In genomic region chr5:17252543-17252942, GRCh38 we compare ENCODE assay signal across 19 cellular contexts. TPM values are rescaled to one million over a fixed set of nuclear protein-coding genes. Genes with fewer than 3 reads are reported as not detected.
A peak's percentile ranks its signal among the peaks of the same experiment; 100 is the strongest.
DNase-seq lines count a peak whose midpoint lies in the region; ATAC-seq, FAIRE-seq and TF ChIP-seq lines count a peak whose summit lies in the region.
"Had no signal": no experiment of that assay in that cellular context is flagged by ENCODE, and none has a peak within 500 bp of the region (broad histone marks: within the 10 kb centered on the region; RNA-seq: fewer than 3 reads in every experiment).

No MANE protein-coding gene starts in this region.

- peak overlapping the region; percentile 79; the same call in 1 of the 2 replicates for H3K18ac ChIP-seq in IMR-90 (ENCODE audit: low read depth, low read length)

- peaks cover 31 to 75% of the 10 kb centered on the region in 2 experiments for H3K79me1 ChIP-seq in IMR-90 (ENCODE audit: low read depth in 1 of 2, low read length in 2 of 2)

- no peak for TF ChIP-seq POLR2A in A549 (IDR thresholded peaks at IDR 0.05; ENCODE audit: low read length)
- TF ChIP-seq POLR2A in IMR-90 (IDR thresholded peaks at IDR 0.05; ENCODE audit: low read depth, low read length): no peak
- no peak for TF ChIP-seq POLR2A in transverse colon (IDR thresholded peaks at IDR 0.05)

- peak overlapping the region in 1 of 2 experiments; percentile 27; a peak in 1 of 4 replicates for H4K8ac ChIP-seq in IMR-90 (ENCODE audit: low read depth in 2 of 2, low read length in 2 of 2)

- TF ChIP-seq EP300 in A549 (IDR thresholded peaks at IDR 0.05): no peak
- TF ChIP-seq EP300 in transverse colon (IDR thresholded peaks at IDR 0.05; ENCODE audit: low read depth): no peak

- H2BK5ac ChIP-seq in IMR-90 (ENCODE audit: low read depth, low read length, poor library complexity, severe bottlenecking): peak overlapping the region; percentile 79

- H3K27ac ChIP-seq in A549 (peak overlapping the region; percentile 61 to 79), IMR-90 (ENCODE audit: insufficient read depth, low read length) (no peak overlapping the region), brain microvascular endothelial cell (peak overlapping the region; percentile 50), lung (ENCODE audit: low read depth in 1 of 2, low read length in 1 of 2) (no peak overlapping the region), transverse colon (no peak overlapping the region)
- H3K27ac ChIP-seq: thoracic aorta, WERI-Rb-1 had no signal

- H3K36me3 ChIP-seq in IMR-90 (ENCODE audit: control insufficient read depth, insufficient read depth, low read length): peaks cover 13% of the 10 kb centered on the region
- peaks cover 6% of the 10 kb centered on the region for H3K36me3 ChIP-seq in brain microvascular endothelial cell (replicated peaks)
- no peaks in the 10 kb centered on the region for H3K36me3 ChIP-seq in lung (ENCODE audit: control insufficient read depth in 2 of 2, insufficient read depth in 2 of 2, low read length in 2 of 2)
- no peaks in the 10 kb centered on the region for H3K36me3 ChIP-seq in transverse colon
- H3K36me3 ChIP-seq: thoracic aorta, WERI-Rb-1 had no signal

- peaks cover 69% of the 10 kb centered on the region for H4K20me1 ChIP-seq in IMR-90 (ENCODE audit: insufficient read depth, low read length)

- BruUV-seq in IMR-90 (replicated peaks; lab: Mats Ljungman, UMichigan): no TSS peak

- no peak overlapping the region for H3K56ac ChIP-seq in IMR-90 (ENCODE audit: extremely low read depth, insufficient read depth, low read length)

- H3K9me1 ChIP-seq in IMR-90 (ENCODE audit: insufficient read depth, low read length): peaks cover 27% of the 10 kb centered on the region

- peak overlapping the region; percentile 79 for H3K14ac ChIP-seq in IMR-90 (replicated peaks; ENCODE audit: low read depth, low read length)

- peak overlapping the region; percentile 72; the same call in 1 of the 2 replicates for H2AK5ac ChIP-seq in IMR-90 (ENCODE audit: low read depth, low read length)

- peak overlapping the region; percentile 39 for H4K91ac ChIP-seq in IMR-90 (ENCODE audit: insufficient read depth, low read depth, low read length)

- CTCF ChIA-PET in A549 (lab: Yijun Ruan, JAX): interaction anchor here (1.1 to 3.0 kb wide), 3 partner anchors 36 to 1063 kb away, joined by 3 to 15 read pairs (median 4); no protein-coding TSS in a partner anchor
- CTCF ChIA-PET in IMR-90 (lab: Yijun Ruan, JAX): no interaction called here

- no peak overlapping the region for H2AFZ ChIP-seq in IMR-90 (replicated peaks; ENCODE audit: low read length, poor library complexity)

- intact Hi-C loops in IMR-90 (cut with micrococcal nuclease): loop anchor here (10.0 kb wide), 1 partner anchor 862 kb away; no protein-coding TSS in a partner anchor
- intact Hi-C loops in transverse colon (cut with DNase I; ENCODE audit: low total_unique reads): no loop called here

- H2BK20ac ChIP-seq in IMR-90 (ENCODE audit: low read depth, low read length): peak overlapping the region; percentile 49

- POLR2A ChIA-PET in A549 (lab: Yijun Ruan, JAX) (interaction anchor here (1.0 to 1.5 kb wide), 2 partner anchors 14 to 20 kb away, joined by 3 read pairs; no protein-coding TSS in a partner anchor), IMR-90 (lab: Charles Lee; ENCODE audit: unreplicated experiment) (no interaction called here)

- dilution Hi-C loops in IMR-90 (cut with HindIII; ENCODE audit: low sequenced_read_pairs, unreplicated experiment): no loop called here

- TF ChIP-seq CTCF in A549 (IDR thresholded peaks at IDR 0.05) (no peak), IMR-90 (conservative IDR thresholded peaks at IDR 0.05; ENCODE audit: low read depth, low read length) (no peak), brain microvascular endothelial cell (IDR thresholded peaks at IDR 0.05; ENCODE audit: low read depth, low read length, missing control alignments) (no peak), lung (IDR thresholded peaks at IDR 0.05; ENCODE audit: control extremely low read depth, extremely low read depth) (no peak), transverse colon (IDR thresholded peaks at IDR 0.05) (no peak)

- H2BK15ac ChIP-seq in IMR-90 (ENCODE audit: low read depth, low read length): 0 out of 3 replicates have a peak overlapping the region, but pooled peaks have one; percentile 18

- H3K4ac ChIP-seq in IMR-90 (ENCODE audit: low read depth, low read length): peak overlapping the region; percentile 67

- no peak for TF ChIP-seq RAD21 in A549 (conservative IDR thresholded peaks at IDR 0.05 in 1 of 2, IDR thresholded peaks at IDR 0.05 in 1 of 2)
- no peak for TF ChIP-seq RAD21 in IMR-90 (IDR thresholded peaks at IDR 0.05; ENCODE audit: low read length)

- no peak overlapping the region for H3K9ac ChIP-seq in IMR-90 (ENCODE audit: low read depth, low read length)

- no peak for ATAC-seq in A549
- ATAC-seq in IMR-90 (ENCODE audit: low read depth): no peak
- ATAC-seq in lung (ENCODE audit: insufficient read depth, low FRiP score): peak; percentile 14
- ATAC-seq in HG03520 (IDR thresholded peaks at IDR 0.05; ENCODE audit: unreplicated experiment): no peak
- ATAC-seq: effector memory CD8-positive, alpha-beta T cell; Right ventricle myocardium inferior had no signal

- H3K9me3 ChIP-seq in A549: no peaks in the 10 kb centered on the region
- H3K9me3 ChIP-seq in IMR-90 (ENCODE audit: control insufficient read depth, insufficient read depth, low read length): no peaks in the 10 kb centered on the region
- no peaks in the 10 kb centered on the region for H3K9me3 ChIP-seq in lung (ENCODE audit: control insufficient read depth in 2 of 2, insufficient read depth in 1 of 2, low read length in 1 of 2)
- H3K9me3 ChIP-seq in transverse colon: no peaks in the 10 kb centered on the region
- H3K9me3 ChIP-seq: thoracic aorta had no signal

- no peak overlapping the region for H2AK9ac ChIP-seq in IMR-90 (replicated peaks; ENCODE audit: low read depth, low read length, poor library complexity)

- H3K4me1 ChIP-seq in A549 (peaks cover 98% of the 10 kb centered on the region), IMR-90 (ENCODE audit: control insufficient read depth, insufficient read depth, low read length) (peaks cover 28% of the 10 kb centered on the region), lung (ENCODE audit: control insufficient read depth in 2 of 2, insufficient read depth in 2 of 2, low read length in 2 of 2) (peaks cover 0 to 4% of the 10 kb centered on the region in 2 donors), transverse colon (peaks cover 0 to 14% (median 4%) of the 10 kb centered on the region in 4 donors)

- no peak overlapping the region for H4K5ac ChIP-seq in IMR-90 (ENCODE audit: low read depth, low read length)

- no peak for FAIRE-seq in A549 (lab: Jason Lieb, UNC)
- FAIRE-seq: A204.1, islet of Langerhans had no signal

- peak overlapping the region; percentile 74; the same call in 1 of the 2 replicates for H3K23ac ChIP-seq in IMR-90 (ENCODE audit: low read depth, low read length)

- 39% methylated on average over 1 of the region's 1 CpG for WGBS in A549 (ENCODE audit: missing lambda C conversion rate)
- no CpG with 5 or more reads among the region's 1 CpG for WGBS in IMR-90 (ENCODE audit: extremely low coverage in 2 of 2, insufficient read length in 1 of 2), 2 experiments
- 41 to 56% methylated on average over 1 of the region's 1 CpG for WGBS in lung, 2 donors
- 88 to 100% methylated on average over 1 of the region's 1 CpG for WGBS in transverse colon (ENCODE audit: low coverage in 1 of 2), 2 donors

- H2BK120ac ChIP-seq in IMR-90 (ENCODE audit: low read depth, low read length): peak overlapping the region; percentile 67

- DNase-seq in A549 (ENCODE audit: low read depth in 1 of 2, low spot score in 1 of 2) (no peak), IMR-90 (peak; percentile 42), brain microvascular endothelial cell (no peak), lung (ENCODE audit: low spot score) (no peak), SHP77 (lab: John Stamatoyannopoulos, UW) (no peak), anterior cingulate cortex (lab: John Stamatoyannopoulos, UW) (no peak), transverse colon (no peak)
- DNase-seq: activated T-cell treated with anti-CD3 and anti-CD28 coated beads, Interleukin-2, amount 50 U/mL, for 48 hours; effector memory CD8-positive, alpha-beta T cell; NCI-H1694 treated with DMSO at 0.1 percent for 48 hours; NCI-H345; nephron progenitor cell; NK-92 treated with Interleukin-12 subunit alpha and Interleukin-12 subunit beta, amount 100 ng/mL, for 24 hours; WERI-Rb-1 had no signal

- H3K4me3 ChIP-seq in A549 (no peak overlapping the region), IMR-90 (ENCODE audit: insufficient read depth, low read depth, low read length) (no peak overlapping the region), brain microvascular endothelial cell (ENCODE audit: low read depth, low read length) (no peak overlapping the region), lung (no peak overlapping the region), transverse colon (no peak overlapping the region)
- H3K4me3 ChIP-seq: thoracic aorta had no signal

- H3K4me2 ChIP-seq in A549: peak overlapping the region; percentile 65
- H3K4me2 ChIP-seq in IMR-90 (ENCODE audit: low read depth, low read length): peak overlapping the region; percentile 66

- in situ Hi-C loops in IMR-90 (cut with MboI; ENCODE audit: low sequenced_read_pairs) (no loop called here), brain microvascular endothelial cell (cut with HindIII; ENCODE audit: low pct_ligation_motif_present, low sequenced_read_pairs) (no loop called here), transverse colon (cut with MboI; ENCODE audit: low pct_ligation_motif_present in 1 of 4, low pct_unique_long_range_greater_than_20kb in 1 of 4, low sequenced_read_pairs in 3 of 4) (no loop called here)

- H3K27me3 ChIP-seq in IMR-90 (ENCODE audit: control insufficient read depth, insufficient read depth, low read length) (no peaks in the 10 kb centered on the region), brain microvascular endothelial cell (replicated peaks) (no peaks in the 10 kb centered on the region), lung (ENCODE audit: control insufficient read depth, insufficient read depth) (no peaks in the 10 kb centered on the region), transverse colon (no peaks in the 10 kb centered on the region)

TF ChIP-seq in IMR-90, 13 proteins besides CTCF, POLR2A, EP300 and RAD21 (continues in another document):
- no peak for TF ChIP-seq MXI1 (IDR thresholded peaks at IDR 0.05; ENCODE audit: borderline replicate concordance, low read depth, low read length)

RNA-seq across cellular contexts. Expression of gene BASP1, which starts 35.1 kb away (rescaled TPM):
- polyA plus RNA-seq in A549 (2011; rRNA removed): 369 and 454 TPM in 2 replicates
- 308 and 386 TPM in 2 replicates for polyA plus RNA-seq in A549 (2012; cell fraction: cytosol; rRNA removed)
- 121 and 135 TPM in 2 replicates for polyA plus RNA-seq in A549 (2012; cell fraction: nucleus; rRNA removed)
- 381 to 414 TPM (median 391 TPM) in 3 replicates for polyA plus RNA-seq in A549 (2017; fragmentation: RNase III; extraction: RNeasy Plus Mini Kit Qiagen cat#74134 plus additional on column Dnase treatment)
- polyA minus RNA-seq in A549 (2011; rRNA and poly(A)+ RNA removed): 48.8 and 53.9 TPM in 2 replicates
- total RNA-seq in IMR-90 (2012; rRNA removed): 39.6 and 70.5 TPM in 2 replicates
- polyA plus RNA-seq in IMR-90 (2012; rRNA removed): 103 and 121 TPM in 2 replicates
- polyA plus RNA-seq in IMR-90 (2012; cell fraction: cytosol; rRNA removed): 112 and 166 TPM in 2 replicates
- polyA plus RNA-seq in IMR-90 (2012; cell fraction: nucleus; rRNA removed; ENCODE audit: low replicate concordance): 48.2 and 69.4 TPM in 2 replicates
- 10 to 100 TPM; 23.7 to 42.7 TPM for total RNA-seq in lung
- 100 to 1,000 TPM in 1 of 2 donors, 10 to 100 TPM in 1; 12.7 to 118 TPM for polyA plus RNA-seq in lung
- total RNA-seq in transverse colon: 10 to 100 TPM in 2 of 4 donors, 1 to 10 TPM in 2; 1.5 to 36.4 (median 9.2) TPM

Comparison
In these comparisons a context has a peak if more than half of its experiments do, and no peak if none do; other contexts are left out.
1. H3K27ac ChIP-seq: peak in A549 (2 of 2) and brain microvascular endothelial cell (single experiment); none in IMR-90 (single experiment), lung (0 of 2) and transverse colon (0 of 4).